ENCODE assay signal across 25 cellular contexts in genomic region chr3:123511084-123511483, GRCh38.
"Had no signal": no experiment of that assay in that cellular context is flagged by ENCODE, and none has a peak within 500 bp of the region (broad histone marks: within the 10 kb centered on the region; RNA-seq: fewer than 3 reads in every experiment).

No MANE protein-coding gene starts in this region.

- H3K9me3 ChIP-seq: colonic mucosa, esophagus squamous epithelium, gastrocnemius medialis, heart right ventricle, left lung, lower lobe of right lung, mucosa of descending colon had no signal

- H3K27me3 ChIP-seq: colonic mucosa, esophagus squamous epithelium, gastrocnemius medialis, heart right ventricle, left lung had no signal

- ATAC-seq: effector memory CD8-positive, alpha-beta T cell; esophagus mucosa; gastrocnemius medialis; heart right ventricle; left cardiac atrium; left lung; left ventricle myocardium superior; lower lobe of right lung; mucosa of descending colon had no signal

- H3K4me3 ChIP-seq: colonic mucosa, esophagus squamous epithelium, gastrocnemius medialis, heart right ventricle, left lung, lower lobe of right lung, mucosa of descending colon had no signal

- H3K4me1 ChIP-seq: colonic mucosa, esophagus squamous epithelium, gastrocnemius medialis, heart right ventricle, left lung, lower lobe of right lung had no signal

- DNase-seq: colonic mucosa; cortex of kidney; effector CD8-positive, alpha-beta T cell; effector memory CD8-positive, alpha-beta T cell; endodermal cell; erythroblast; esophagus squamous epithelium; foreskin fibroblast; foreskin melanocyte; gastrocnemius medialis; glutamatergic neuron; head of caudate nucleus; heart right ventricle; hippocampal formation; left cardiac atrium; left lung; left ventricle myocardium superior; lower lobe of right lung; mesenchymal stem cell; mucosa of descending colon had no signal

- H3K36me3 ChIP-seq: colonic mucosa had no signal

- FAIRE-seq: endometrium, islet of Langerhans, keratinocyte had no signal

- H3K27ac ChIP-seq: colonic mucosa, epithelial cell of prostate, esophagus squamous epithelium, gastrocnemius medialis, heart right ventricle, left lung, lower lobe of right lung had no signal
